In the genomic region with DNA sequence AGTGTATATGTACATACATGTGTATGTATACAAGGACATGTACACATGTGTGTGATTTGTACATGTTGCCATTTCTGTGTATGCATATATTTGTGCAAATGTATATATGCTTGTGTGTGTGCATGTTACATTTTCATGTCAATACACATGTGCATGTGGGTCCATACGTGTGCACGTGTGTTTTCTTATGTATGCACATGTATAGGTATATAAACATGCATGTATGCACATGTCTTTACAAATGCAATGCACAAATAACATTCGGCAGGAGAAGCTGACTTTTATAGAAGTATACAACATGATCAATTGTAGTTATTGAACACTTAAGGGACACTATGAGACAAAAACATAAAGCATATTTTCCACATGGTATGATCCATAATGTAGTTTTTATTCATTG, we compare ENCODE assay signal across 25 cellular contexts.
DNase-seq lines count a peak whose midpoint lies in the region; ATAC-seq, FAIRE-seq and TF ChIP-seq lines count a peak whose summit lies in the region.
"Had no signal": no experiment of that assay in that cellular context is flagged by ENCODE, and none has a peak within 500 bp of the region (broad histone marks: within the 10 kb centered on the region; RNA-seq: fewer than 3 reads in every experiment).

No MANE protein-coding gene starts in this region.

- ATAC-seq in A549: no peak
- ATAC-seq in left ventricle myocardium superior: no peak
- ATAC-seq in GM19397 (IDR thresholded peaks at IDR 0.05; ENCODE audit: unreplicated experiment): no peak
- ATAC-seq: CD8-positive, alpha-beta T cell; GM12878 had no signal

- no peak overlapping the region for H3K27ac ChIP-seq in A549
- H3K27ac ChIP-seq: BLaER1 treated with 17β-estradiol and CSF1 and Interleukin-3, amounts not matched to agents 10 nM and 100 nM; C4-2B had no signal

- H3K4me1 ChIP-seq in A549: no peaks in the 10 kb centered on the region
- H3K4me1 ChIP-seq: BLaER1 treated with 17β-estradiol and CSF1 and Interleukin-3, amounts not matched to agents 10 nM and 100 nM; Caco-2 had no signal

- TF ChIP-seq RAD21 in A549 (conservative IDR thresholded peaks at IDR 0.05 in 1 of 2, IDR thresholded peaks at IDR 0.05 in 1 of 2): no peak

- H3K4me3 ChIP-seq in A549: no peak overlapping the region
- H3K4me3 ChIP-seq: BLaER1 treated with 17β-estradiol and CSF1 and Interleukin-3, amounts not matched to agents 10 nM and 100 nM; GM12878 had no signal

- TF ChIP-seq EP300 in A549 (IDR thresholded peaks at IDR 0.05): no peak

- no peak for TF ChIP-seq POLR2A in A549 (IDR thresholded peaks at IDR 0.05; ENCODE audit: low read length)

- CTCF ChIA-PET in A549 (lab: Yijun Ruan, JAX): no interaction called here

- H3K9me3 ChIP-seq in A549: peaks cover 22% of the 10 kb centered on the region

- TF ChIP-seq CTCF in A549 (IDR thresholded peaks at IDR 0.05): no peak
- no peak for TF ChIP-seq CTCF in D721Med (IDR thresholded peaks at IDR 0.05; ENCODE audit: insufficient read depth, missing control alignments)

- POLR2A ChIA-PET in A549 (lab: Yijun Ruan, JAX): no interaction called here

- WGBS in A549 (ENCODE audit: missing lambda C conversion rate): 83% methylated on average over 3 of the region's 3 CpGs

- H3K4me2 ChIP-seq in A549: no peak overlapping the region
- H3K4me2 ChIP-seq: BLaER1 treated with 17β-estradiol and CSF1 and Interleukin-3, amounts not matched to agents 10 nM and 100 nM had no signal

- peak; percentile 88 for FAIRE-seq in A549 (lab: Jason Lieb, UNC)
- FAIRE-seq in D721Med (lab: Jason Lieb, UNC): peak; percentile 75
- peak; percentile 77 for FAIRE-seq in HTR-8/SVneo (lab: Jason Lieb, UNC)
- FAIRE-seq: A204.1, GM12878, GM12892, GM18507 had no signal

- DNase-seq in A549 (ENCODE audit: low read depth in 1 of 2, low spot score in 1 of 2) (no peak), D721Med (ENCODE audit: insufficient read length, low spot score) (no peak), HTR-8/SVneo (ENCODE audit: insufficient read length, low spot score) (no peak), left ventricle myocardium superior (no peak)
- DNase-seq in activated effector memory CD4-positive, alpha-beta T cell treated with anti-CD3 and anti-CD28 coated beads, Interleukin-2, amount 50 U/mL, for 16 hours: no peak
- DNase-seq: 8988T; AML-193; Caco-2; Calu3; CD4-positive, alpha-beta T cell; CD8-positive, alpha-beta T cell; DMS 273 treated with DMSO at 0.1 percent for 48 hours; DMS153; DMS53; DMS79; DND-41; EL; GDM1 had no signal

- intact Hi-C loops in left ventricle myocardium superior (cut with micrococcal nuclease): no loop called here

TF ChIP-seq in A549, 52 proteins besides CTCF, POLR2A, EP300 and RAD21:
- TF ChIP-seq, protein P1, sequence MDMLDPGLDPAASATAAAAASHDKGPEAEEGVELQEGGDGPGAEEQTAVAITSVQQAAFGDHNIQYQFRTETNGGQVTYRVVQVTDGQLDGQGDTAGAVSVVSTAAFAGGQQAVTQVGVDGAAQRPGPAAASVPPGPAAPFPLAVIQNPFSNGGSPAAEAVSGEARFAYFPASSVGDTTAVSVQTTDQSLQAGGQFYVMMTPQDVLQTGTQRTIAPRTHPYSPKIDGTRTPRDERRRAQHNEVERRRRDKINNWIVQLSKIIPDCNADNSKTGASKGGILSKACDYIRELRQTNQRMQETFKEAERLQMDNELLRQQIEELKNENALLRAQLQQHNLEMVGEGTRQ (IDR thresholded peaks at IDR 0.05): no peak
